In genomic region chr20:62052842-62053464, GRCh38 we compare ENCODE assay signal across 18 cellular contexts.
"Had no signal": no experiment of that assay in that cellular context is flagged by ENCODE, and none has a peak within 500 bp of the region (broad histone marks: within the 10 kb centered on the region; RNA-seq: fewer than 3 reads in every experiment).

No MANE protein-coding gene starts in this region.

- ATAC-seq: body of pancreas, left colon, natural killer cell, psoas muscle, sciatic nerve had no signal

- H3K27me3 ChIP-seq: body of pancreas, stomach, vagina had no signal

- H3K27ac Mint-ChIP-seq: activated CD4-positive, alpha-beta memory T cell treated with anti-CD3 and anti-CD28 coated beads for 36 hours; activated naive CD4-positive, alpha-beta T cell treated with anti-CD3 and anti-CD28 coated beads, Interleukin-2, amount 10 ng/mL, durations not matched to agents 7 days and 5 days; dendritic cell treated with granulocyte-macrophage colony-stimulating factor and Interleukin-4, amounts not matched to agents 40 ng/mL and 50 ng/mL, for 4 days had no signal

- H3K27ac ChIP-seq: body of pancreas, psoas muscle, stomach, vagina had no signal

- H3K9me3 ChIP-seq: body of pancreas, psoas muscle, stomach, vagina had no signal

- H3K4me3 Mint-ChIP-seq: activated CD4-positive, alpha-beta memory T cell treated with anti-CD3 and anti-CD28 coated beads for 36 hours; activated naive CD4-positive, alpha-beta T cell treated with anti-CD3 and anti-CD28 coated beads, Interleukin-2, amount 10 ng/mL, durations not matched to agents 7 days and 5 days; activated T-helper 1 cell treated with anti-CD3 and anti-CD28 coated beads, Interleukin-12 subunit alpha, Interleukin-12 subunit beta, Interleukin-2, Interleukin-4 antibody, amounts not matched to agents 30 ng/mL and 10 ng/mL and 1 ng/mL, durations not matched to agents 14 hours and 24 hours and 36 hours; dendritic cell treated with granulocyte-macrophage colony-stimulating factor and Interleukin-4, amounts not matched to agents 40 ng/mL and 50 ng/mL, for 4 days; immature natural killer cell; natural killer cell had no signal

- H3K36me3 Mint-ChIP-seq: immature natural killer cell, natural killer cell had no signal

- DNase-seq: activated CD4-positive, alpha-beta memory T cell treated with anti-CD3 and anti-CD28 coated beads for 36 hours; activated CD4-positive, alpha-beta T cell treated with anti-CD3 and anti-CD28 coated beads for 1 hour; activated naive CD4-positive, alpha-beta T cell treated with anti-CD3 and anti-CD28 coated beads, Interleukin-2, amount 10 ng/mL, durations not matched to agents 7 days and 5 days; amniotic stem cell; body of pancreas; cerebellar nuclear complex; immature natural killer cell; left colon; mammary epithelial cell; natural killer cell; occipital lobe; psoas muscle; stimulated activated CD4-positive, alpha-beta T cell treated with anti-CD3 and anti-CD28 coated beads, Interleukin-12 subunit alpha, Interleukin-12 subunit beta, amount 100 ng/mL, for 4 hours; stomach had no signal

- H3K9me3 Mint-ChIP-seq: activated CD4-positive, alpha-beta memory T cell treated with anti-CD3 and anti-CD28 coated beads for 36 hours; activated naive CD4-positive, alpha-beta T cell treated with anti-CD3 and anti-CD28 coated beads, Interleukin-2, amount 10 ng/mL, durations not matched to agents 7 days and 5 days; activated T-helper 1 cell treated with anti-CD3 and anti-CD28 coated beads, Interleukin-12 subunit alpha, Interleukin-12 subunit beta, Interleukin-2, Interleukin-4 antibody, amounts not matched to agents 30 ng/mL and 10 ng/mL and 1 ng/mL, durations not matched to agents 14 hours and 24 hours and 36 hours; dendritic cell treated with granulocyte-macrophage colony-stimulating factor and Interleukin-4, amounts not matched to agents 40 ng/mL and 50 ng/mL, for 4 days; immature natural killer cell; natural killer cell had no signal

- H3K4me3 ChIP-seq: body of pancreas, psoas muscle, stomach, vagina had no signal

- H3K27me3 Mint-ChIP-seq: activated CD4-positive, alpha-beta memory T cell treated with anti-CD3 and anti-CD28 coated beads for 36 hours; activated naive CD4-positive, alpha-beta T cell treated with anti-CD3 and anti-CD28 coated beads, Interleukin-2, amount 10 ng/mL, durations not matched to agents 7 days and 5 days; dendritic cell treated with granulocyte-macrophage colony-stimulating factor and Interleukin-4, amounts not matched to agents 40 ng/mL and 50 ng/mL, for 4 days had no signal

- H3K36me3 ChIP-seq: vagina had no signal
